ENCODE assay signal across 10 cellular contexts in genomic region chr1:22750671-22751016, GRCh38. TPM values are rescaled to one million over a fixed set of nuclear protein-coding genes. Genes with fewer than 3 reads are reported as not detected.
A peak's percentile ranks its signal among the peaks of the same experiment; 100 is the strongest.
DNase-seq lines count a peak whose midpoint lies in the region; ATAC-seq and TF ChIP-seq lines count a peak whose summit lies in the region.
"Had no signal": no experiment of that assay in that cellular context is flagged by ENCODE, and none has a peak within 500 bp of the region (broad histone marks: within the 10 kb centered on the region; RNA-seq: fewer than 3 reads in every experiment).

No MANE protein-coding gene starts in this region.

- H3K9ac ChIP-seq in HCT116 (ENCODE audit: low read length) = peak overlapping the region; percentile 44
- 0 out of 2 replicates have a peak overlapping the region, but pooled peaks have one; percentile 4 for H3K9ac ChIP-seq in PC-3 (ENCODE audit: low read length)

- no peaks in the 10 kb centered on the region for H3K9me2 ChIP-seq in HCT116 (ENCODE audit: insufficient read depth)
- H3K9me2 ChIP-seq in PC-3 (replicated peaks; ENCODE audit: low read length) = no peaks in the 10 kb centered on the region

- no peaks in the 10 kb centered on the region for H3K9me3 ChIP-seq in HCT116 (ENCODE audit: control insufficient read depth in 1 of 2, insufficient read depth in 1 of 2, low read depth in 1 of 2, low read length in 2 of 2)
- H3K9me3 ChIP-seq in PC-3 (ENCODE audit: low read length) = no peaks in the 10 kb centered on the region
- H3K9me3 ChIP-seq: neutrophil had no signal

- H3K4me3 Mint-ChIP-seq in stimulated activated effector memory CD8-positive, alpha-beta T cell treated with anti-CD3 and anti-CD28 coated beads, Interleukin-12 subunit alpha, Interleukin-12 subunit beta, amount 100 ng/mL, for 72 hours = no peak overlapping the region

- CTCF ChIA-PET in HCT116 (lab: Charles Lee) = interaction anchor here (1.1 to 1.5 kb wide), 2 partner anchors 46 to 111 kb away, joined by 4 to 7 read pairs; no protein-coding TSS in a partner anchor
- CTCF ChIA-PET in PC-3 (lab: Charles Lee) = interaction anchor here (0.7 kb wide), 1 partner anchor 206 kb away, joined by 4 read pairs; no protein-coding TSS in a partner anchor

- POLR2A ChIA-PET in HCT116 (lab: Charles Lee) = no interaction called here
- POLR2A ChIA-PET in PC-3 (lab: Charles Lee; ENCODE audit: unreplicated experiment) = no interaction called here

- peak overlapping the region; percentile 73 for H3K27ac Mint-ChIP-seq in stimulated activated effector memory CD8-positive, alpha-beta T cell treated with anti-CD3 and anti-CD28 coated beads, Interleukin-12 subunit alpha, Interleukin-12 subunit beta, amount 100 ng/mL, for 72 hours

- H3F3A ChIP-seq in PC-3 (ENCODE audit: low read length, unreplicated experiment) = peaks cover 6% of the 10 kb centered on the region

- intact Hi-C loops in HCT116 (cut with micrococcal nuclease) (no loop called here), PC-3 (cut with micrococcal nuclease) (no loop called here)

- H3K27me3 ChIP-seq in HCT116 (ENCODE audit: insufficient read depth, low read length) (no peaks in the 10 kb centered on the region), PC-3 (ENCODE audit: low read length) (no peaks in the 10 kb centered on the region), foreskin keratinocyte (no peaks in the 10 kb centered on the region)
- H3K27me3 ChIP-seq: neutrophil had no signal

- BruUV-seq in HCT116 (replicated peaks; lab: Mats Ljungman, UMichigan) = no TSS peak
- BruUV-seq in PC-3 (replicated peaks; lab: Mats Ljungman, UMichigan) = no TSS peak

- peak overlapping the region; percentile 56 for H3K27ac ChIP-seq in HCT116 (ENCODE audit: low read depth, low read length)
- peak overlapping the region; percentile 79 for H3K27ac ChIP-seq in PC-3 (ENCODE audit: low read length)
- peak overlapping the region; percentile 16 for H3K27ac ChIP-seq in foreskin keratinocyte
- H3K27ac ChIP-seq: neutrophil had no signal

- TF ChIP-seq RAD21 in HCT116 (IDR thresholded peaks at IDR 0.05; ENCODE audit: low read depth) = no peak

- RAD21 ChIA-PET in HCT116 (lab: Charles Lee; ENCODE audit: low non-redundant PET in 1 of 2, low total read pairs in 2 of 2, uncharacterized antibody in 2 of 2, unreplicated experiment in 2 of 2) = no interaction called here

- no peaks in the 10 kb centered on the region for H3K36me3 Mint-ChIP-seq in stimulated activated effector memory CD8-positive, alpha-beta T cell treated with anti-CD3 and anti-CD28 coated beads, Interleukin-12 subunit alpha, Interleukin-12 subunit beta, amount 100 ng/mL, for 72 hours

- peak overlapping the region; percentile 65 for H3K4me2 ChIP-seq in HCT116 (ENCODE audit: low read length)
- peak overlapping the region; percentile 58 for H3K4me2 ChIP-seq in PC-3 (ENCODE audit: low read length)

- ATAC-seq in HCT116 (peak; percentile 57), PC-3 (peak; percentile 56), foreskin keratinocyte (peak; percentile 79), GM21367 (IDR thresholded peaks at IDR 0.05; ENCODE audit: unreplicated experiment) (no peak), HG02610 (IDR thresholded peaks at IDR 0.05; ENCODE audit: unreplicated experiment) (no peak), GM21515 (IDR thresholded peaks at IDR 0.05; ENCODE audit: unreplicated experiment) (no peak)
- no peak for ATAC-seq in stimulated activated effector memory CD8-positive, alpha-beta T cell treated with anti-CD3 and anti-CD28 coated beads, Interleukin-12 subunit alpha, Interleukin-12 subunit beta, amount 100 ng/mL, for 72 hours

- no peaks in the 10 kb centered on the region for H3K9me3 Mint-ChIP-seq in stimulated activated effector memory CD8-positive, alpha-beta T cell treated with anti-CD3 and anti-CD28 coated beads, Interleukin-12 subunit alpha, Interleukin-12 subunit beta, amount 100 ng/mL, for 72 hours

- H3K4me3 ChIP-seq in HCT116 (replicated peaks in 1 of 2; ENCODE audit: low read depth in 1 of 2, low read length in 2 of 2) = peak overlapping the region in 1 of 2 experiments; percentile 29; a peak in 1 of 4 replicates
- no peak overlapping the region for H3K4me3 ChIP-seq in PC-3 (ENCODE audit: low read length)

- H3K79me2 ChIP-seq in HCT116 (ENCODE audit: insufficient read depth, low read length) = no peaks in the 10 kb centered on the region
- H3K79me2 ChIP-seq in PC-3 (ENCODE audit: low read length) = no peaks in the 10 kb centered on the region

- no peak for TF ChIP-seq CTCF in HCT116 (IDR thresholded peaks at IDR 0.05 in 2 of 3, conservative IDR thresholded peaks at IDR 0.05 in 1 of 3; ENCODE audit: borderline replicate concordance in 1 of 3, insufficient read depth in 1 of 3, low read depth in 2 of 3, low read length in 2 of 3)
- TF ChIP-seq CTCF in PC-3 (conservative IDR thresholded peaks at IDR 0.05; ENCODE audit: low read depth, low read length) = no peak
- no peak for TF ChIP-seq CTCF in foreskin keratinocyte (conservative IDR thresholded peaks at IDR 0.05)

- H4K20me1 ChIP-seq in HCT116 (ENCODE audit: insufficient read depth) (no peaks in the 10 kb centered on the region), PC-3 (ENCODE audit: low read length) (no peaks in the 10 kb centered on the region)

- H3K36me3 ChIP-seq in HCT116 (ENCODE audit: control insufficient read depth in 1 of 2, insufficient read depth in 2 of 2, low read length in 2 of 2) = no peaks in the 10 kb centered on the region
- no peaks in the 10 kb centered on the region for H3K36me3 ChIP-seq in PC-3 (ENCODE audit: low read depth, low read length)
- H3K36me3 ChIP-seq: neutrophil had no signal

- H3K4me1 ChIP-seq in HCT116 (ENCODE audit: control insufficient read depth in 1 of 2, insufficient read depth in 2 of 2, low read length in 2 of 2) (peaks cover 25 to 50% of the 10 kb centered on the region in 2 experiments), PC-3 (ENCODE audit: insufficient read depth, low read length) (peaks cover 53% of the 10 kb centered on the region), foreskin keratinocyte (peaks cover 17% of the 10 kb centered on the region)

- TF ChIP-seq POLR2A in HCT116 (IDR thresholded peaks at IDR 0.05; ENCODE audit: borderline replicate concordance, extremely low read depth, insufficient read depth, insufficient read length) = no peak

- peaks cover 16% of the 10 kb centered on the region for H3K4me1 Mint-ChIP-seq in stimulated activated effector memory CD8-positive, alpha-beta T cell treated with anti-CD3 and anti-CD28 coated beads, Interleukin-12 subunit alpha, Interleukin-12 subunit beta, amount 100 ng/mL, for 72 hours

- no peak for DNase-seq in HCT116 (ENCODE audit: low read depth, low spot score)
- peak; percentile 75 for DNase-seq in PC-3
- peak; percentile 69 to 81 for DNase-seq in foreskin keratinocyte
- DNase-seq in stimulated activated effector memory CD8-positive, alpha-beta T cell treated with anti-CD3 and anti-CD28 coated beads, Interleukin-12 subunit alpha, Interleukin-12 subunit beta, amount 100 ng/mL, for 72 hours (ENCODE audit: low spot score in 2 of 2) = no peak
- no peak for DNase-seq in NCI-H128 (lab: John Stamatoyannopoulos, UW; ENCODE audit: unreplicated experiment)
- DNase-seq: activated CD8-positive, alpha-beta memory T cell treated with anti-CD3 and anti-CD28 coated beads, Interleukin-2, amount 50 U/mL, for 4 hours had no signal

- H2AFZ ChIP-seq in HCT116 (ENCODE audit: low read depth, low read length, poor library complexity, severe bottlenecking) (peak overlapping the region; percentile 6), PC-3 (ENCODE audit: low read length) (no peak overlapping the region)

TF ChIP-seq in HCT116, 20 proteins besides CTCF, POLR2A, EP300 and RAD21:
- TF ChIP-seq YY1 (IDR thresholded peaks at IDR 0.05; ENCODE audit: extremely low read depth, insufficient replicate concordance, low read depth, low read length) (no peak), CBX3 (IDR thresholded peaks at IDR 0.05; ENCODE audit: low read depth) (peak; percentile 29), SP1 (IDR thresholded peaks at IDR 0.05; ENCODE audit: low read depth) (no peak), SIN3A (IDR thresholded peaks at IDR 0.05; ENCODE audit: low read depth) (peak; percentile 43; the same call in 1 of the 2 replicates)

RNA-seq across cellular contexts. Expression of gene EPHB2, which starts 40.0 kb away (rescaled TPM):
- total RNA-seq in HCT116 (2021; ENCODE audit: unreplicated experiment) (19.5 TPM), PC-3 (2014; rRNA removed) (21.0 and 23.2 TPM in 2 replicates), foreskin keratinocyte (0.14 TPM in 1 of 2 replicates, not detected in the other)
- 19.4 and 22.0 TPM in 2 replicates for polyA plus RNA-seq in HCT116 (2012)
- 0.02 and 0.06 TPM in 2 replicates for polyA plus RNA-seq in foreskin keratinocyte

Comparison
In these comparisons a context has a peak if more than half of its experiments do, and no peak if none do; other contexts are left out.
1. ATAC-seq: peak in HCT116 (single experiment), PC-3 (single experiment) and foreskin keratinocyte (single experiment); none in stimulated activated effector memory CD8-positive, alpha-beta T cell treated with anti-CD3 and anti-CD28 coated beads, Interleukin-12 subunit alpha, Interleukin-12 subunit beta, amount 100 ng/mL, for 72 hours (single experiment), GM21367 (single experiment), HG02610 (single experiment) and GM21515 (single experiment).
2. DNase-seq: peak in PC-3 (single experiment) and foreskin keratinocyte (2 of 2); none in HCT116 (single experiment), stimulated activated effector memory CD8-positive, alpha-beta T cell treated with anti-CD3 and anti-CD28 coated beads, Interleukin-12 subunit alpha, Interleukin-12 subunit beta, amount 100 ng/mL, for 72 hours (0 of 2) and NCI-H128 (single experiment).
3. H3K27ac ChIP-seq: peak in every context shown above with its lines; median percentile 79 in PC-3; 56 in HCT116; 16 in foreskin keratinocyte.
4. RNA of gene EPHB2, which starts 40.0 kb away (total RNA-seq): 21.0 to 23.2 TPM in PC-3 and 19.5 TPM in HCT116 (single experiment); 0.14 TPM in foreskin keratinocyte; every median in the first group is over 10 times any median in the second.